Comparison of ENCODE assay signal across 14 cellular contexts in genomic region chr7:140732436-140732835, GRCh38.
"Had no signal": no experiment of that assay in that cellular context is flagged by ENCODE, and none has a peak within 500 bp of the region (broad histone marks: within the 10 kb centered on the region; RNA-seq: fewer than 3 reads in every experiment).

No MANE protein-coding gene starts in this region.

- H3K27ac ChIP-seq: left lung, tibial artery had no signal

- H3K4me3 ChIP-seq: left lung, tibial artery had no signal

- H3K27me3 ChIP-seq: left lung, tibial artery had no signal

- ATAC-seq: activated CD4-positive, alpha-beta T cell treated with anti-CD3 and anti-CD28 coated beads for 36 hours; effector memory CD8-positive, alpha-beta T cell; left lung had no signal

- DNase-seq: activated CD4-positive, alpha-beta T cell treated with anti-CD3 and anti-CD28 coated beads for 36 hours; activated CD4-positive, alpha-beta T cell treated with anti-CD3 and anti-CD28 coated beads, Interleukin-2, amount 50 U/mL, for 48 hours; activated naive CD4-positive, alpha-beta T cell; activated naive CD8-positive, alpha-beta T cell treated with anti-CD3 and anti-CD28 coated beads for 36 hours; activated T-cell treated with anti-CD3 and anti-CD28 coated beads for 4 hours; amniotic stem cell; dermis blood vessel endothelial cell; effector memory CD8-positive, alpha-beta T cell; hippocampal formation; left lung; stimulated activated CD4-positive, alpha-beta T cell treated with anti-CD3 and anti-CD28 coated beads, Interleukin-12 subunit alpha, Interleukin-12 subunit beta, amount 100 ng/mL, for 4 hours; stimulated activated CD4-positive, alpha-beta T cell treated with anti-CD3 and anti-CD28 coated beads, Interleukin-1b, Interleukin-23, amount 100 ng/mL, for 48 hours; stimulated activated naive CD4-positive, alpha-beta T cell treated with Interleukin-2 at 50 U/mL for 16 hours; tibial artery had no signal

- H3K4me1 ChIP-seq: left lung, tibial artery had no signal
